ENCODE assay signal across 25 cellular contexts in genomic region chr15:56868251-56868650, GRCh38.
"Had no signal": no experiment of that assay in that cellular context is flagged by ENCODE, and none has a peak within 500 bp of the region (broad histone marks: within the 10 kb centered on the region; RNA-seq: fewer than 3 reads in every experiment).

No MANE protein-coding gene starts in this region.

- ATAC-seq: activated CD8-positive, alpha-beta memory T cell treated with anti-CD3 and anti-CD28 coated beads, Interleukin-2, amount 10 ng/mL, durations not matched to agents 7 days and 5 days; Panc1; Right ventricle myocardium inferior; T-cell had no signal

- H3K4me3 Mint-ChIP-seq: activated B cell treated with CpG ODN at 0.5 μM for 24 hours; activated CD4-positive, alpha-beta T cell treated with anti-CD3 and anti-CD28 coated beads, Interleukin-2, amount 10 ng/mL, durations not matched to agents 24 days and 14 days; activated CD8-positive, alpha-beta memory T cell treated with anti-CD3 and anti-CD28 coated beads, Interleukin-2, amount 10 ng/mL, durations not matched to agents 7 days and 5 days; activated naive CD4-positive, alpha-beta T cell treated with anti-CD3 and anti-CD28 coated beads for 36 hours; activated naive CD8-positive, alpha-beta T cell; activated T-cell treated with anti-CD3 and anti-CD28 coated beads, Interleukin-2, amount 50 U/mL, for 24 hours; brain; central memory CD8-positive, alpha-beta T cell; T-cell had no signal

- H3K4me1 Mint-ChIP-seq: activated CD4-positive, alpha-beta T cell treated with anti-CD3 and anti-CD28 coated beads, Interleukin-2, amount 10 ng/mL, durations not matched to agents 24 days and 14 days; activated CD8-positive, alpha-beta memory T cell treated with anti-CD3 and anti-CD28 coated beads, Interleukin-2, amount 10 ng/mL, durations not matched to agents 7 days and 5 days; central memory CD8-positive, alpha-beta T cell had no signal

- H3K27ac Mint-ChIP-seq: activated B cell treated with CpG ODN at 0.5 μM for 24 hours; activated CD4-positive, alpha-beta T cell treated with anti-CD3 and anti-CD28 coated beads, Interleukin-2, amount 10 ng/mL, durations not matched to agents 24 days and 14 days; activated CD8-positive, alpha-beta memory T cell treated with anti-CD3 and anti-CD28 coated beads, Interleukin-2, amount 10 ng/mL, durations not matched to agents 7 days and 5 days; activated naive CD4-positive, alpha-beta T cell treated with anti-CD3 and anti-CD28 coated beads for 36 hours; activated naive CD8-positive, alpha-beta T cell; activated T-cell treated with anti-CD3 and anti-CD28 coated beads, Interleukin-2, amount 50 U/mL, for 24 hours; brain; T-cell had no signal

- H3K36me3 Mint-ChIP-seq: activated CD8-positive, alpha-beta memory T cell treated with anti-CD3 and anti-CD28 coated beads, Interleukin-2, amount 10 ng/mL, durations not matched to agents 7 days and 5 days; activated naive CD8-positive, alpha-beta T cell; brain; T-cell had no signal

- H3K27me3 Mint-ChIP-seq: activated B cell treated with CpG ODN at 0.5 μM for 24 hours; activated naive CD8-positive, alpha-beta T cell; activated T-cell treated with anti-CD3 and anti-CD28 coated beads, Interleukin-2, amount 50 U/mL, for 24 hours; central memory CD8-positive, alpha-beta T cell had no signal

- H3K9me3 Mint-ChIP-seq: activated B cell treated with CpG ODN at 0.5 μM for 24 hours; activated CD4-positive, alpha-beta T cell treated with anti-CD3 and anti-CD28 coated beads, Interleukin-2, amount 10 ng/mL, durations not matched to agents 24 days and 14 days; activated naive CD4-positive, alpha-beta T cell treated with anti-CD3 and anti-CD28 coated beads for 36 hours; activated T-cell treated with anti-CD3 and anti-CD28 coated beads, Interleukin-2, amount 50 U/mL, for 24 hours; brain; central memory CD8-positive, alpha-beta T cell; T-cell had no signal

- DNase-seq: activated B cell treated with CpG ODN at 0.5 μM for 24 hours; activated CD4-positive, alpha-beta T cell treated with anti-CD3 and anti-CD28 coated beads for 1 hour; activated CD4-positive, alpha-beta T cell treated with anti-CD3 and anti-CD28 coated beads, Interleukin-2, amount 10 ng/mL, durations not matched to agents 24 days and 14 days; activated CD4-positive, alpha-beta T cell treated with anti-CD3 and anti-CD28 coated beads, Interleukin-2, amount 50 U/mL, for 48 hours; activated CD8-positive, alpha-beta memory T cell treated with anti-CD3 and anti-CD28 coated beads, Interleukin-2, amount 10 ng/mL, durations not matched to agents 7 days and 5 days; activated gamma-delta T cell; activated naive CD4-positive, alpha-beta T cell treated with anti-CD3 and anti-CD28 coated beads for 36 hours; activated T-cell treated with anti-CD3 and anti-CD28 coated beads, Interleukin-2, amount 50 U/mL, for 24 hours; amygdala; NCI-H1048; NCI-H1930; NCI-H510A treated with DMSO at 0.1 percent for 48 hours; NCI-H774; NK-92 treated with Interleukin-12 subunit alpha and Interleukin-12 subunit beta, amount 100 ng/mL, for 24 hours; OCI-M1; RPMI8226; T-cell; T-helper 2 cell; T1000 had no signal

- H3K27ac ChIP-seq: SK-N-MC had no signal

- H3K4me3 ChIP-seq: SK-N-MC had no signal
